In the genomic region with DNA sequence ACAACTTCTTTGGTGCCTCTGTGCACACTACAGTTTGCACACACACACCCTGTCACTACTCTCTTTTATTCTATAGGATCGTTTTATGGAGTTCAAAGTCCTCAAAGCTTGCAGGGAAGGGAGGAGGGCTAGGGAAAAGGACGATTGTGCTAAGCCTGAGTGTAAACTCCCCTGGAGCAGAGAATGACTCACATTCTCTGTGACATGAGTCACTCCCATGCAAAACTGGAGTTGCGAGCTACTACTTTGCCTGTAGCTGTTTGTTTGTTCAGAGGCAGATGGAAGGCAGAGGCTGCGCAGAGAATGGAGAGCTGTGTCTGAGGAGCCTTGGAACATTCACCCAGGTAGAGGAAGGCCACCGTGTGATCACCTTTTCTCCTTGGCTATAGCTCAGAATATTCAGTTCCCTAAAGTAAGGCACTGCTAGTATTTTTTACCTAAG, we compare ENCODE assay signal across 2 cellular contexts.
TF ChIP-seq lines count a peak whose summit lies in the region.

No MANE protein-coding gene starts in this region.

TF ChIP-seq in IMR-90, 13 proteins besides CTCF, POLR2A, EP300 and RAD21:
- TF ChIP-seq, protein P1, sequence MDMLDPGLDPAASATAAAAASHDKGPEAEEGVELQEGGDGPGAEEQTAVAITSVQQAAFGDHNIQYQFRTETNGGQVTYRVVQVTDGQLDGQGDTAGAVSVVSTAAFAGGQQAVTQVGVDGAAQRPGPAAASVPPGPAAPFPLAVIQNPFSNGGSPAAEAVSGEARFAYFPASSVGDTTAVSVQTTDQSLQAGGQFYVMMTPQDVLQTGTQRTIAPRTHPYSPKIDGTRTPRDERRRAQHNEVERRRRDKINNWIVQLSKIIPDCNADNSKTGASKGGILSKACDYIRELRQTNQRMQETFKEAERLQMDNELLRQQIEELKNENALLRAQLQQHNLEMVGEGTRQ (IDR thresholded peaks at IDR 0.05; ENCODE audit: low read depth, low read length), result no peak
- TF ChIP-seq, protein P2, sequence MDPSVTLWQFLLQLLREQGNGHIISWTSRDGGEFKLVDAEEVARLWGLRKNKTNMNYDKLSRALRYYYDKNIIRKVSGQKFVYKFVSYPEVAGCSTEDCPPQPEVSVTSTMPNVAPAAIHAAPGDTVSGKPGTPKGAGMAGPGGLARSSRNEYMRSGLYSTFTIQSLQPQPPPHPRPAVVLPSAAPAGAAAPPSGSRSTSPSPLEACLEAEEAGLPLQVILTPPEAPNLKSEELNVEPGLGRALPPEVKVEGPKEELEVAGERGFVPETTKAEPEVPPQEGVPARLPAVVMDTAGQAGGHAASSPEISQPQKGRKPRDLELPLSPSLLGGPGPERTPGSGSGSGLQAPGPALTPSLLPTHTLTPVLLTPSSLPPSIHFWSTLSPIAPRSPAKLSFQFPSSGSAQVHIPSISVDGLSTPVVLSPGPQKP (IDR thresholded peaks at IDR 0.05; ENCODE audit: borderline replicate concordance, low read depth, low read length), result no peak
- TF ChIP-seq MAZ (IDR thresholded peaks at IDR 0.05; ENCODE audit: borderline replicate concordance, low read depth, low read length), result no peak
- TF ChIP-seq FOS (IDR thresholded peaks at IDR 0.05; ENCODE audit: low read depth, low read length), result peak; percentile 99
- TF ChIP-seq MAFK (IDR thresholded peaks at IDR 0.05; ENCODE audit: low read depth, low read length), result 0 out of 2 replicates have a peak, but pooled peaks have one; percentile 6
- TF ChIP-seq BHLHE40 (IDR thresholded peaks at IDR 0.05; ENCODE audit: low read depth, low read length), result peak; percentile 68; the same call in 1 of the 2 replicates
- TF ChIP-seq MXI1 (IDR thresholded peaks at IDR 0.05; ENCODE audit: borderline replicate concordance, low read depth, low read length), result no peak
- TF ChIP-seq SMC3 (IDR thresholded peaks at IDR 0.05; ENCODE audit: low read depth, low read length), result no peak
- TF ChIP-seq CHD1 (IDR thresholded peaks at IDR 0.05; ENCODE audit: low read depth, low read length), result no peak
- no peak for TF ChIP-seq RFX5 (IDR thresholded peaks at IDR 0.05; ENCODE audit: low read depth, low read length)
- TF ChIP-seq NFE2L2 (IDR thresholded peaks at IDR 0.05; ENCODE audit: low read depth, low read length), result no peak
- peak; percentile 38; the same call in 1 of the 2 replicates for TF ChIP-seq CEBPB (IDR thresholded peaks at IDR 0.05; ENCODE audit: low read depth, low read length)
- TF ChIP-seq RCOR1 (IDR thresholded peaks at IDR 0.05; ENCODE audit: insufficient replicate concordance, low read length), result no peak

TF ChIP-seq in SK-N-SH, 30 proteins besides CTCF, POLR2A, EP300 and RAD21:
- TF ChIP-seq GABPA (IDR thresholded peaks at IDR 0.05; ENCODE audit: low read depth), result no peak
- TF ChIP-seq MXI1 (IDR thresholded peaks at IDR 0.05; ENCODE audit: low read depth, low read length), result no peak
- TF ChIP-seq SIN3A (IDR thresholded peaks at IDR 0.05; ENCODE audit: borderline replicate concordance, low read depth, low read length), result peak; percentile 56; the same call in 1 of the 2 replicates
- 0 out of 2 replicates have a peak, but pooled peaks have one; percentile 33 for TF ChIP-seq TEAD4 (IDR thresholded peaks at IDR 0.05; ENCODE audit: borderline replicate concordance, insufficient read depth)
- no peak for TF ChIP-seq RFX5 (IDR thresholded peaks at IDR 0.05; ENCODE audit: low read length)
- peak; percentile 99 for TF ChIP-seq FOSL2 (IDR thresholded peaks at IDR 0.05; ENCODE audit: borderline replicate concordance, low read depth)
- TF ChIP-seq, protein P3, sequence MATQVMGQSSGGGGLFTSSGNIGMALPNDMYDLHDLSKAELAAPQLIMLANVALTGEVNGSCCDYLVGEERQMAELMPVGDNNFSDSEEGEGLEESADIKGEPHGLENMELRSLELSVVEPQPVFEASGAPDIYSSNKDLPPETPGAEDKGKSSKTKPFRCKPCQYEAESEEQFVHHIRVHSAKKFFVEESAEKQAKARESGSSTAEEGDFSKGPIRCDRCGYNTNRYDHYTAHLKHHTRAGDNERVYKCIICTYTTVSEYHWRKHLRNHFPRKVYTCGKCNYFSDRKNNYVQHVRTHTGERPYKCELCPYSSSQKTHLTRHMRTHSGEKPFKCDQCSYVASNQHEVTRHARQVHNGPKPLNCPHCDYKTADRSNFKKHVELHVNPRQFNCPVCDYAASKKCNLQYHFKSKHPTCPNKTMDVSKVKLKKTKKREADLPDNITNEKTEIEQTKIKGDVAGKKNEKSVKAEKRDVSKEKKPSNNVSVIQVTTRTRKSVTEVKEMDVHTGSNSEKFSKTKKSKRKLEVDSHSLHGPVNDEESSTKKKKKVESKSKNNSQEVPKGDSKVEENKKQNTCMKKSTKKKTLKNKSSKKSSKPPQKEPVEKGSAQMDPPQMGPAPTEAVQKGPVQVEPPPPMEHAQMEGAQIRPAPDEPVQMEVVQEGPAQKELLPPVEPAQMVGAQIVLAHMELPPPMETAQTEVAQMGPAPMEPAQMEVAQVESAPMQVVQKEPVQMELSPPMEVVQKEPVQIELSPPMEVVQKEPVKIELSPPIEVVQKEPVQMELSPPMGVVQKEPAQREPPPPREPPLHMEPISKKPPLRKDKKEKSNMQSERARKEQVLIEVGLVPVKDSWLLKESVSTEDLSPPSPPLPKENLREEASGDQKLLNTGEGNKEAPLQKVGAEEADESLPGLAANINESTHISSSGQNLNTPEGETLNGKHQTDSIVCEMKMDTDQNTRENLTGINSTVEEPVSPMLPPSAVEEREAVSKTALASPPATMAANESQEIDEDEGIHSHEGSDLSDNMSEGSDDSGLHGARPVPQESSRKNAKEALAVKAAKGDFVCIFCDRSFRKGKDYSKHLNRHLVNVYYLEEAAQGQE (IDR thresholded peaks at IDR 0.05; ENCODE audit: low read depth, low read length), result peak; percentile 60; the same call in 1 of the 2 replicates
- TF ChIP-seq FOXJ3 (CRISPR knock-in tag; IDR thresholded peaks at IDR 0.05), result no peak
- TF ChIP-seq ELF1 (IDR thresholded peaks at IDR 0.05), result no peak
- peak; percentile 39; the same call in 1 of the 2 replicates for TF ChIP-seq POLR2AphosphoS5 (IDR thresholded peaks at IDR 0.05; ENCODE audit: low read depth, low read length)
- peak; percentile 94 for TF ChIP-seq JUND (IDR thresholded peaks at IDR 0.05)
- TF ChIP-seq, protein P4, sequence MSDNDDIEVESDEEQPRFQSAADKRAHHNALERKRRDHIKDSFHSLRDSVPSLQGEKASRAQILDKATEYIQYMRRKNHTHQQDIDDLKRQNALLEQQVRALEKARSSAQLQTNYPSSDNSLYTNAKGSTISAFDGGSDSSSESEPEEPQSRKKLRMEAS (IDR thresholded peaks at IDR 0.05; ENCODE audit: low read depth), result peak; percentile 31; the same call in 1 of the 2 replicates
- peak; percentile 45 for TF ChIP-seq NRF1 (IDR thresholded peaks at IDR 0.05; ENCODE audit: low read depth, low read length)
- no peak for TF ChIP-seq FOXM1 (IDR thresholded peaks at IDR 0.05; ENCODE audit: low read depth)
- peak; percentile 67 for TF ChIP-seq TCF12 (IDR thresholded peaks at IDR 0.05)
